Comparison of ENCODE assay signal across 1 cellular context in genomic region chr3:42961633-42962032, GRCh38.
TF ChIP-seq lines count a peak whose summit lies in the region.

No MANE protein-coding gene starts in this region.

TF ChIP-seq in SK-N-SH treated with all-trans-retinoic acid at 6 μM for 48 hours, 23 proteins besides CTCF, POLR2A, EP300 and RAD21:
- TF ChIP-seq, protein P1, sequence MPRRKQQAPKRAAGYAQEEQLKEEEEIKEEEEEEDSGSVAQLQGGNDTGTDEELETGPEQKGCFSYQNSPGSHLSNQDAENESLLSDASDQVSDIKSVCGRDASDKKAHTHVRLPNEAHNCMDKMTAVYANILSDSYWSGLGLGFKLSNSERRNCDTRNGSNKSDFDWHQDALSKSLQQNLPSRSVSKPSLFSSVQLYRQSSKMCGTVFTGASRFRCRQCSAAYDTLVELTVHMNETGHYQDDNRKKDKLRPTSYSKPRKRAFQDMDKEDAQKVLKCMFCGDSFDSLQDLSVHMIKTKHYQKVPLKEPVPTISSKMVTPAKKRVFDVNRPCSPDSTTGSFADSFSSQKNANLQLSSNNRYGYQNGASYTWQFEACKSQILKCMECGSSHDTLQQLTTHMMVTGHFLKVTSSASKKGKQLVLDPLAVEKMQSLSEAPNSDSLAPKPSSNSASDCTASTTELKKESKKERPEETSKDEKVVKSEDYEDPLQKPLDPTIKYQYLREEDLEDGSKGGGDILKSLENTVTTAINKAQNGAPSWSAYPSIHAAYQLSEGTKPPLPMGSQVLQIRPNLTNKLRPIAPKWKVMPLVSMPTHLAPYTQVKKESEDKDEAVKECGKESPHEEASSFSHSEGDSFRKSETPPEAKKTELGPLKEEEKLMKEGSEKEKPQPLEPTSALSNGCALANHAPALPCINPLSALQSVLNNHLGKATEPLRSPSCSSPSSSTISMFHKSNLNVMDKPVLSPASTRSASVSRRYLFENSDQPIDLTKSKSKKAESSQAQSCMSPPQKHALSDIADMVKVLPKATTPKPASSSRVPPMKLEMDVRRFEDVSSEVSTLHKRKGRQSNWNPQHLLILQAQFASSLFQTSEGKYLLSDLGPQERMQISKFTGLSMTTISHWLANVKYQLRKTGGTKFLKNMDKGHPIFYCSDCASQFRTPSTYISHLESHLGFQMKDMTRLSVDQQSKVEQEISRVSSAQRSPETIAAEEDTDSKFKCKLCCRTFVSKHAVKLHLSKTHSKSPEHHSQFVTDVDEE (CRISPR knock-in tag; IDR thresholded peaks at IDR 0.05) = no peak
- TF ChIP-seq SNAI2 (CRISPR knock-in tag; IDR thresholded peaks at IDR 0.05) (no peak), POU6F1 (CRISPR knock-in tag; IDR thresholded peaks at IDR 0.05; ENCODE audit: borderline replicate concordance, low read depth) (no peak)
TF ChIP-seq in SK-N-SH treated with all-trans-retinoic acid at 6 μM for 48 hours: peak in this region for 0.
